ENCODE assay signal across 16 cellular contexts in genomic region chr4:25113915-25114904, GRCh38. TPM values are rescaled to one million over a fixed set of nuclear protein-coding genes. Genes with fewer than 3 reads are reported as not detected.
DNase-seq lines count a peak whose midpoint lies in the region; TF ChIP-seq lines count a peak whose summit lies in the region.
"Had no signal": no experiment of that assay in that cellular context is flagged by ENCODE, and none has a peak within 500 bp of the region (broad histone marks: within the 10 kb centered on the region; RNA-seq: fewer than 3 reads in every experiment).

No MANE protein-coding gene starts in this region.

- no peak overlapping the region for H3K4me3 Mint-ChIP-seq in activated T-helper 1 cell treated with anti-CD3 and anti-CD28 coated beads, Interleukin-12 subunit alpha, Interleukin-12 subunit beta, Interleukin-2, Interleukin-4 antibody, amounts not matched to agents 30 ng/mL and 10 ng/mL and 1 ng/mL, durations not matched to agents 14 hours and 24 hours and 36 hours
- H3K4me3 Mint-ChIP-seq: stimulated activated naive B cell treated with anti-CD40 and anti-IgM and Interleukin-4, amounts not matched to agents 10 μg/mL and 1 μg/mL and 100 μg/mL, for 72 hours; T-helper 1 cell treated with Interleukin-12 subunit alpha and Interleukin-12 subunit beta and Interleukin-4 antibody, amounts not matched to agents 30 μg/mL and 1 μg/mL, for 36 hours had no signal

- in situ Hi-C loops in astrocyte of the spinal cord (cut with HindIII; ENCODE audit: low sequenced_read_pairs): no loop called here

- H3K27me3 Mint-ChIP-seq in activated T-helper 1 cell treated with anti-CD3 and anti-CD28 coated beads, Interleukin-12 subunit alpha, Interleukin-12 subunit beta, Interleukin-2, Interleukin-4 antibody, amounts not matched to agents 30 ng/mL and 10 ng/mL and 1 ng/mL, durations not matched to agents 14 hours and 24 hours and 36 hours (ENCODE audit: insufficient read depth): no peaks in the 10 kb centered on the region
- H3K27me3 Mint-ChIP-seq: stimulated activated naive B cell treated with anti-CD40 and anti-IgM and Interleukin-4, amounts not matched to agents 10 μg/mL and 1 μg/mL and 100 μg/mL, for 72 hours had no signal

- intact Hi-C loops in activated T-helper 1 cell treated with anti-CD3 and anti-CD28 coated beads, Interleukin-12 subunit alpha, Interleukin-12 subunit beta, Interleukin-2, Interleukin-4 antibody, amounts not matched to agents 30 ng/mL and 10 ng/mL and 1 ng/mL, durations not matched to agents 14 hours and 24 hours and 36 hours (cut with micrococcal nuclease): no loop called here

- H3K9me3 Mint-ChIP-seq in activated T-helper 1 cell treated with anti-CD3 and anti-CD28 coated beads, Interleukin-12 subunit alpha, Interleukin-12 subunit beta, Interleukin-2, Interleukin-4 antibody, amounts not matched to agents 30 ng/mL and 10 ng/mL and 1 ng/mL, durations not matched to agents 14 hours and 24 hours and 36 hours: no peaks in the 10 kb centered on the region
- H3K9me3 Mint-ChIP-seq: stimulated activated naive B cell treated with anti-CD40 and anti-IgM and Interleukin-4, amounts not matched to agents 10 μg/mL and 1 μg/mL and 100 μg/mL, for 72 hours; T-helper 1 cell treated with Interleukin-12 subunit alpha and Interleukin-12 subunit beta and Interleukin-4 antibody, amounts not matched to agents 30 μg/mL and 1 μg/mL, for 36 hours had no signal

- DNase-seq in AG08396 (ENCODE audit: low spot score) (peak; percentile 55), HK-2 (ENCODE audit: unreplicated experiment) (peak; percentile 38), astrocyte of the spinal cord (ENCODE audit: low read depth, low spot score) (peak; percentile 64), iPS-NIHi7 (ENCODE audit: extremely low spot score) (peak; percentile 50), foreskin melanocyte (no peak), SK-N-DZ (ENCODE audit: low spot score) (no peak)
- DNase-seq in activated T-helper 1 cell treated with anti-CD3 and anti-CD28 coated beads, Interleukin-12 subunit alpha, Interleukin-12 subunit beta, Interleukin-2, Interleukin-4 antibody, amounts not matched to agents 30 ng/mL and 10 ng/mL and 1 ng/mL, durations not matched to agents 14 hours and 24 hours and 36 hours (ENCODE audit: low spot score): no peak
- no peak for DNase-seq in stimulated activated CD4-positive, alpha-beta T cell treated with anti-CD3 and anti-CD28 coated beads, Interleukin-15, amount 100 ng/mL, for 24 hours
- DNase-seq: activated CD4-positive, alpha-beta T cell treated with anti-CD3 and anti-CD28 coated beads, Interleukin-2, amount 50 U/mL, for 4 hours; activated gamma-delta T cell; cerebellar nuclear complex; erythroblast; NCI-H2227 treated with DMSO at 0.1 percent for 48 hours; stimulated activated CD4-positive, alpha-beta T cell treated with anti-CD3 and anti-CD28 coated beads, Interleukin-4, amount 100 ng/mL, for 24 hours; stimulated activated naive B cell treated with anti-CD40 and anti-IgM and Interleukin-4, amounts not matched to agents 10 μg/mL and 1 μg/mL and 100 μg/mL, for 72 hours had no signal

- no peak overlapping the region for H3K4me3 ChIP-seq in astrocyte of the spinal cord (ENCODE audit: low read depth, low read length)

- H3K36me3 Mint-ChIP-seq in activated T-helper 1 cell treated with anti-CD3 and anti-CD28 coated beads, Interleukin-12 subunit alpha, Interleukin-12 subunit beta, Interleukin-2, Interleukin-4 antibody, amounts not matched to agents 30 ng/mL and 10 ng/mL and 1 ng/mL, durations not matched to agents 14 hours and 24 hours and 36 hours (ENCODE audit: low read depth): no peaks in the 10 kb centered on the region

- no peak for TF ChIP-seq CTCF in astrocyte of the spinal cord (IDR thresholded peaks at IDR 0.05; ENCODE audit: low read depth, low read length)

- no peak overlapping the region for H3K27ac Mint-ChIP-seq in activated T-helper 1 cell treated with anti-CD3 and anti-CD28 coated beads, Interleukin-12 subunit alpha, Interleukin-12 subunit beta, Interleukin-2, Interleukin-4 antibody, amounts not matched to agents 30 ng/mL and 10 ng/mL and 1 ng/mL, durations not matched to agents 14 hours and 24 hours and 36 hours
- H3K27ac Mint-ChIP-seq: stimulated activated naive B cell treated with anti-CD40 and anti-IgM and Interleukin-4, amounts not matched to agents 10 μg/mL and 1 μg/mL and 100 μg/mL, for 72 hours; T-helper 1 cell treated with Interleukin-12 subunit alpha and Interleukin-12 subunit beta and Interleukin-4 antibody, amounts not matched to agents 30 μg/mL and 1 μg/mL, for 36 hours had no signal

- no peaks in the 10 kb centered on the region for H3K4me1 Mint-ChIP-seq in activated T-helper 1 cell treated with anti-CD3 and anti-CD28 coated beads, Interleukin-12 subunit alpha, Interleukin-12 subunit beta, Interleukin-2, Interleukin-4 antibody, amounts not matched to agents 30 ng/mL and 10 ng/mL and 1 ng/mL, durations not matched to agents 14 hours and 24 hours and 36 hours (ENCODE audit: low read depth)
- H3K4me1 Mint-ChIP-seq: stimulated activated naive B cell treated with anti-CD40 and anti-IgM and Interleukin-4, amounts not matched to agents 10 μg/mL and 1 μg/mL and 100 μg/mL, for 72 hours had no signal

RNA-seq across cellular contexts. Expression of gene SEPSECS, which starts 46.0 kb away (rescaled TPM):
- total RNA-seq in activated T-helper 1 cell treated with anti-CD3 and anti-CD28 coated beads, Interleukin-12 subunit alpha, Interleukin-12 subunit beta, Interleukin-2, Interleukin-4 antibody, amounts not matched to agents 30 ng/mL and 10 ng/mL and 1 ng/mL, durations not matched to agents 14 hours and 24 hours and 36 hours: 13.4 and 15.3 TPM in 2 replicates
- polyA plus RNA-seq in SK-N-DZ (2014; cell fraction: cytosol; rRNA removed): 6.2 and 6.8 TPM in 2 replicates
- 5.8 and 7.0 TPM in 2 replicates for polyA plus RNA-seq in SK-N-DZ (2014; cell fraction: nucleus; rRNA removed)

Comparison
In these comparisons a context has a peak if more than half of its experiments do, and no peak if none do; other contexts are left out.
1. DNase-seq: peak in AG08396 (single experiment), HK-2 (single experiment), astrocyte of the spinal cord (single experiment) and iPS-NIHi7 (single experiment); none in activated T-helper 1 cell treated with anti-CD3 and anti-CD28 coated beads, Interleukin-12 subunit alpha, Interleukin-12 subunit beta, Interleukin-2, Interleukin-4 antibody, amounts not matched to agents 30 ng/mL and 10 ng/mL and 1 ng/mL, durations not matched to agents 14 hours and 24 hours and 36 hours (single experiment), stimulated activated CD4-positive, alpha-beta T cell treated with anti-CD3 and anti-CD28 coated beads, Interleukin-15, amount 100 ng/mL, for 24 hours (single experiment), foreskin melanocyte (single experiment) and SK-N-DZ (single experiment).